19 cellular contexts compared by ENCODE assay signal in genomic region chr4:73098713-73099112, GRCh38.
"Had no signal": no experiment of that assay in that cellular context is flagged by ENCODE, and none has a peak within 500 bp of the region (broad histone marks: within the 10 kb centered on the region; RNA-seq: fewer than 3 reads in every experiment).

No MANE protein-coding gene starts in this region.

- H3K27me3 Mint-ChIP-seq: activated B cell treated with CpG ODN at 0.5 μM for 24 hours; activated naive CD8-positive, alpha-beta T cell treated with anti-CD3 and anti-CD28 coated beads, Interleukin-2, amount 10 ng/mL, durations not matched to agents 7 days and 5 days; progenitor cell of endocrine pancreas had no signal

- H3K4me3 ChIP-seq: body of pancreas, colonic mucosa, esophagus muscularis mucosa, gastroesophageal sphincter, heart right ventricle, left ventricle myocardium inferior, neural progenitor cell, SK-N-MC had no signal

- H2AFZ ChIP-seq: neural progenitor cell had no signal

- H3K9ac ChIP-seq: neural progenitor cell had no signal

- H3K9me3 ChIP-seq: body of pancreas, colonic mucosa, esophagus muscularis mucosa, gastroesophageal sphincter, heart right ventricle, left ventricle myocardium inferior had no signal

- H3K27ac Mint-ChIP-seq: activated B cell treated with CpG ODN at 0.5 μM for 24 hours had no signal

- H3K4me1 Mint-ChIP-seq: activated B cell treated with CpG ODN at 0.5 μM for 24 hours; activated naive CD8-positive, alpha-beta T cell treated with anti-CD3 and anti-CD28 coated beads, Interleukin-2, amount 10 ng/mL, durations not matched to agents 7 days and 5 days; neural progenitor cell had no signal

- DNase-seq: activated B cell treated with CpG ODN at 0.5 μM for 24 hours; activated CD4-positive, alpha-beta T cell treated with anti-CD3 and anti-CD28 coated beads for 48 hours; activated CD8-positive, alpha-beta memory T cell treated with anti-CD3 and anti-CD28 coated beads, Interleukin-2, amount 50 U/mL, for 4 hours; activated gamma-delta T cell; activated naive CD8-positive, alpha-beta T cell treated with anti-CD3 and anti-CD28 coated beads, Interleukin-2, amount 10 ng/mL, durations not matched to agents 7 days and 5 days; activated T-cell treated with anti-CD3 and anti-CD28 coated beads, Interleukin-2, amount 50 U/mL, for 72 hours; body of pancreas; caudate nucleus; colonic mucosa; heart right ventricle; left ventricle myocardium inferior; stimulated activated CD4-positive, alpha-beta T cell treated with anti-CD3 and anti-CD28 coated beads, Interleukin-12 subunit alpha, Interleukin-12 subunit beta, amount 100 ng/mL, for 4 hours; stimulated activated CD4-positive, alpha-beta T cell treated with anti-CD3 and anti-CD28 coated beads, Interleukin-1b, Interleukin-23, amount 100 ng/mL, for 48 hours had no signal

- H3K4me2 ChIP-seq: neural progenitor cell had no signal

- H3K9me3 Mint-ChIP-seq: activated B cell treated with CpG ODN at 0.5 μM for 24 hours; activated naive CD8-positive, alpha-beta T cell treated with anti-CD3 and anti-CD28 coated beads, Interleukin-2, amount 10 ng/mL, durations not matched to agents 7 days and 5 days; activated T-cell treated with anti-CD3 and anti-CD28 coated beads, Interleukin-2, amount 50 U/mL, for 72 hours; neural progenitor cell; T-helper 2 cell treated with Interferon-gamma antibody and Interleukin-4, amounts not matched to agents 5 μg/mL and 100 μg/mL, for 36 hours had no signal

- ATAC-seq: body of pancreas, gastroesophageal sphincter had no signal

- H3K4me3 Mint-ChIP-seq: activated B cell treated with CpG ODN at 0.5 μM for 24 hours; activated naive CD8-positive, alpha-beta T cell treated with anti-CD3 and anti-CD28 coated beads, Interleukin-2, amount 10 ng/mL, durations not matched to agents 7 days and 5 days; activated T-cell treated with anti-CD3 and anti-CD28 coated beads, Interleukin-2, amount 50 U/mL, for 72 hours; neural progenitor cell; T-helper 2 cell treated with Interferon-gamma antibody and Interleukin-4, amounts not matched to agents 5 μg/mL and 100 μg/mL, for 36 hours had no signal

- H3K27me3 ChIP-seq: body of pancreas, colonic mucosa, esophagus muscularis mucosa, gastroesophageal sphincter, heart right ventricle, neural progenitor cell had no signal

- H3K27ac ChIP-seq: body of pancreas, colonic mucosa, gastroesophageal sphincter, heart right ventricle, left ventricle myocardium inferior, neural progenitor cell had no signal

- H3K4me1 ChIP-seq: body of pancreas, colonic mucosa, esophagus muscularis mucosa, gastroesophageal sphincter, heart right ventricle, left ventricle myocardium inferior, neural progenitor cell had no signal
